8 cellular contexts compared by ENCODE assay signal in the genomic region with DNA sequence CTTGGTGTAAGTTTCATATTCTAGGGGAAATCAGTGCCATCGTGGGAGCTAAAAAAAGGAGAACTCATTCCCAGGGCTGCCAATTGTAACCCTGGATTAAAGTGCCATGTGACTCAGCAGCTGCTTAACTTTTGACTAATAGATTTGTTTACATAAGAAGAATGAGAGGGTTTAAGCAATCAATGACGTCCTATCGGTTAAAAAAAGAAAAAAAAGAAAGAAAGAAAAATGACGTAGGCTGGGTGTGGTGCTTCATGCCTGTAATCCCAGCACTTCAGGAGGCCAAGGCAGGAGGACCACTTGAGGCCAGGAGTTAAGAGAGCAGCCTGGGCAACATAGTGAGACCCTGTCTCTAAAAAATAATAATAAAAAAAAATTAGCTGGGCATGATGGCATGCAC.
DNase-seq lines count a peak whose midpoint lies in the region; ATAC-seq and TF ChIP-seq lines count a peak whose summit lies in the region.

No MANE protein-coding gene starts in this region.

- TF ChIP-seq CTCF in osteoblast (IDR thresholded peaks at IDR 0.05; ENCODE audit: extremely low read depth, low read depth, low read length): no peak

- H3K4me2 ChIP-seq in osteoblast (ENCODE audit: insufficient read depth, low read length): no peak overlapping the region

- DNase-seq in Caki2 (ENCODE audit: low read depth): peak; percentile 62
- DNase-seq in MV-4-11 (lab: John Stamatoyannopoulos, UW): peak; percentile 55
- peak; percentile 69 for DNase-seq in osteoblast (ENCODE audit: insufficient read length, low spot score, missing footprints)
- no peak for DNase-seq in islet precursor cell

- H3K9me3 ChIP-seq in duodenal mucosa (ENCODE audit: control insufficient read depth in 1 of 2, low read length in 2 of 2): no peaks in the 10 kb centered on the region
- H3K9me3 ChIP-seq in osteoblast (ENCODE audit: low read depth, low read length): no peaks in the 10 kb centered on the region

- H2AFZ ChIP-seq in osteoblast (ENCODE audit: low read length): no peak overlapping the region

- H3K4me1 ChIP-seq in duodenal mucosa (ENCODE audit: control insufficient read depth in 1 of 2, insufficient read depth in 2 of 2, low read length in 2 of 2) (peaks cover 20 to 41% of the 10 kb centered on the region in 2 donors), osteoblast (ENCODE audit: insufficient read depth, low read length) (peaks cover 7% of the 10 kb centered on the region)

- peak overlapping the region; percentile 76 for H3K27ac ChIP-seq in duodenal mucosa (ENCODE audit: low read depth, low read length)
- H3K27ac ChIP-seq in osteoblast (ENCODE audit: low read depth, low read length): no peak overlapping the region

- no peaks in the 10 kb centered on the region for H3K79me2 ChIP-seq in osteoblast (ENCODE audit: insufficient read depth, low read length)

- H3K27me3 ChIP-seq in duodenal mucosa (ENCODE audit: control insufficient read depth in 1 of 2, insufficient read depth in 2 of 2, low read length in 2 of 2): no peaks in the 10 kb centered on the region
- peaks cover 5% of the 10 kb centered on the region for H3K27me3 ChIP-seq in osteoblast (ENCODE audit: insufficient read depth, low read length)

- H3K9ac ChIP-seq in duodenal mucosa (ENCODE audit: low read depth in 1 of 2, low read length in 2 of 2): no peak overlapping the region

- no peak overlapping the region for H3K4me3 ChIP-seq in duodenal mucosa (ENCODE audit: low read depth in 1 of 2, low read length in 2 of 2)
- H3K4me3 ChIP-seq in osteoblast (ENCODE audit: insufficient read depth, low read length): no peak overlapping the region

- no peaks in the 10 kb centered on the region for H4K20me1 ChIP-seq in osteoblast (ENCODE audit: insufficient read depth, low read length)

- ATAC-seq in HG03280 (IDR thresholded peaks at IDR 0.05; ENCODE audit: unreplicated experiment) (no peak), HG02970 (IDR thresholded peaks at IDR 0.05; ENCODE audit: low FRiP score, unreplicated experiment) (no peak), HG03108 (IDR thresholded peaks at IDR 0.05; ENCODE audit: unreplicated experiment) (no peak)

- in situ Hi-C loops in Caki2 (cut with HindIII; ENCODE audit: low pct_unique_long_range_greater_than_20kb, low sequenced_read_pairs): no loop called here

- H3K36me3 ChIP-seq in duodenal mucosa (ENCODE audit: control insufficient read depth in 1 of 2, insufficient read depth in 2 of 2, low read length in 2 of 2) (no peaks in the 10 kb centered on the region), osteoblast (ENCODE audit: insufficient read depth, low read length) (no peaks in the 10 kb centered on the region)
